Comparison of ENCODE assay signal across 2 cellular contexts in the genomic region with DNA sequence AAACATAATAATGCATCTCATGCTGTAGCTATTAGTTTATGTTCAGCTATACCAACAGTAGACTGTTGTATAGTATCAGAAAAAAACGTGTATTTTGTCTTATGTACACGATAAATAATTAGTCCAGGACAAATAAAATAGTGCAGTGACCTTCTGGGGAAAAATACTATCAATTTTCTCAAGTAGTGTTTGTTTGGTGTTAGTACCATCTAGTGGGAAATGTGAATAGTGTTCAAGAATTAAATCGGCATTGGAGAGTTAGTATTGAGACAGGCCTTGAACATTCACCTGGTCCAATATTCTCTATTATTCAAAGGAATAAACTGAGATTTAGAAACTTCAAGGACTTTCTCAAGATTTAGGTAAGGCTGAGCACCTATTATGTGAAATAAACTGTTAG.
TF ChIP-seq lines count a peak whose summit lies in the region.

No MANE protein-coding gene starts in this region.

TF ChIP-seq in IMR-90, 13 proteins besides CTCF, POLR2A, EP300 and RAD21:
- peak; percentile 64 for TF ChIP-seq SMC3 (IDR thresholded peaks at IDR 0.05; ENCODE audit: low read depth, low read length)
- no peak for TF ChIP-seq RFX5 (IDR thresholded peaks at IDR 0.05; ENCODE audit: low read depth, low read length)

TF ChIP-seq in liver, 16 proteins besides CTCF, POLR2A, EP300 and RAD21:
- TF ChIP-seq RXRA (IDR thresholded peaks at IDR 0.05) (peak in 1 of 2 donors; percentile 22), FOXA1 (IDR thresholded peaks at IDR 0.05) (no peak)
